In the genomic region with DNA sequence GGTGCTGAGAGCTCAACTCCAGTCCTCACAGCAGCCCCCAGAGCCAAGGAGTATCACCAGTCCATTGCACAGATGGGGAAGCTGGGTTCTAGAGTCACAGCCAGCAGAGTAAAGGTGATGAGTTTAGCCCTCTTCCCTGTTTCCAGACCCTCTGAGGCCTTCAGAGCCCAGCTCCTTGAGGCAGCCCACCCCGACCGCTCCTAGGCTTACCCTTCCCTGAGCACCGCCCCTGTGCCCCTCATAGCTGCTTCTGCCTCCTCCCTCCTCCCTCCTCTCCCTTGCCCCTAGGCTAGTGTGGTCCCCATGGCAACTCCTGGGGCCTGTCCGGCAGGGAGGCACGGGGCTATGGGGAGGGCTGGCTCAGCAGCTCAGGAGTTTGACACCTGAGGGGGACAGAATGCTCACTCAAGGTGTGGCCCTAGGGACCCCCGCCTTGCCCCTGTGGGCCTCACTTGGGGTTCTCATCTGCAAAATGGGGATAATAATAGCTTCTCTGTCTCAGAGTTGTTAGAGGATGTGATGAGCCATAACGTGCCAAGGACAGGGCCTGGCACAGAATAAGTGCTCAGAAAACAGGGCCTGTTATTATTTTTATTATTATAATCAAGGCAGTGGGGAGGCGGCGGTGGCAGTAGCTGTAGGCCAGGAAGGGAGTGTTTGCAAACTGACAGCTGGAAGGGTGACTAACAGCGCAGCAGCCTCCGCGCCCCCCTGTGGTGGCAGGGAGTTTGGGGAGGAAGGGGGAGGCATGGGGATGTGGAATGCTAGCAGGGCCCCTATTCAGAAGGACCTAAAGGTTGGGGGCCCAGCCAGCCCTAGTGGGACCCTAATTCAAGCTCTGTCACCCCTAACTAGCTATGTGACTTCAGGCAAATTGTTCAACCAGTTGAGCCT, we compare ENCODE assay signal across 9 cellular contexts. TPM values are rescaled to one million over a fixed set of nuclear protein-coding genes. Genes with fewer than 3 reads are reported as not detected.
DNase-seq lines count a peak whose midpoint lies in the region; ATAC-seq and TF ChIP-seq lines count a peak whose summit lies in the region.
"Had no signal": no experiment of that assay in that cellular context is flagged by ENCODE, and none has a peak within 500 bp of the region (broad histone marks: within the 10 kb centered on the region; RNA-seq: fewer than 3 reads in every experiment).

No MANE protein-coding gene starts in this region.

- H3K9me3 ChIP-seq in CD4-positive, alpha-beta memory T cell (ENCODE audit: control insufficient read depth in 1 of 2, low read length in 2 of 2), result no peaks in the 10 kb centered on the region
- no peaks in the 10 kb centered on the region for H3K9me3 ChIP-seq in stomach

- TF ChIP-seq CTCF in RWPE1 (conservative IDR thresholded peaks at IDR 0.05; ENCODE audit: low read depth), result no peak
- peak; percentile 68 for TF ChIP-seq CTCF in natural killer cell (IDR thresholded peaks at IDR 0.05)
- peak in 1 of 7 experiments; percentile 26 for TF ChIP-seq CTCF in stomach (IDR thresholded peaks at IDR 0.05)

- no peaks in the 10 kb centered on the region for H3K9me3 Mint-ChIP-seq in CD4-positive, alpha-beta memory T cell
- H3K9me3 Mint-ChIP-seq in natural killer cell, result no peaks in the 10 kb centered on the region

- H3K27me3 Mint-ChIP-seq in CD4-positive, alpha-beta memory T cell, result no peaks in the 10 kb centered on the region
- no peaks in the 10 kb centered on the region for H3K27me3 Mint-ChIP-seq in natural killer cell (ENCODE audit: low read depth in 2 of 2)

- H3K36me3 ChIP-seq in CD4-positive, alpha-beta memory T cell (ENCODE audit: insufficient read depth, low read length), result peaks cover 17% of the 10 kb centered on the region
- peaks cover 0 to 19% (median 6%) of the 10 kb centered on the region in 4 donors for H3K36me3 ChIP-seq in stomach

- CTCF ChIA-PET in CD4-positive, alpha-beta memory T cell (lab: Charles Lee; ENCODE audit: partially characterized antibody), result interaction anchor here (0.6 to 36.4 kb wide), 16 partner anchors 2 to 251 kb away, joined by 3 to 1908 read pairs (median 4); partner anchors contain the start of genes CSK, CYP1A1, LMAN1L and ULK3
- CTCF ChIA-PET in RWPE1 (lab: Yijun Ruan, JAX), result interaction anchor here (0.6 to 2.6 kb wide), 8 partner anchors 9 to 419 kb away, joined by 3 to 12 read pairs (median 5); no protein-coding TSS in a partner anchor

- no peak for TF ChIP-seq EP300 in stomach (IDR thresholded peaks at IDR 0.05)

- intact Hi-C loops in CD4-positive, alpha-beta memory T cell (cut with micrococcal nuclease), result loop anchor here (1.0 kb wide), 2 partner anchors 12 to 22 kb away; no protein-coding TSS in a partner anchor
- intact Hi-C loops in natural killer cell (cut with micrococcal nuclease) (no loop called here), stomach (cut with DNase I; ENCODE audit: low total_unique reads) (no loop called here)

- no peaks in the 10 kb centered on the region for H3K27me3 ChIP-seq in CD4-positive, alpha-beta memory T cell (ENCODE audit: insufficient read depth, low read length)
- no peaks in the 10 kb centered on the region for H3K27me3 ChIP-seq in stomach

- peak; percentile 70 to 83 (median 75) for DNase-seq in CD4-positive, alpha-beta memory T cell
- DNase-seq in RWPE1 (ENCODE audit: low spot score) (no peak), natural killer cell (peak; percentile 72), SHP77 treated with DMSO at 0.1 percent for 48 hours (lab: John Stamatoyannopoulos, UW) (no peak), HuH-7 (ENCODE audit: low spot score) (no peak), stomach (no peak)
- peak; percentile 75 for DNase-seq in activated naive CD4-positive, alpha-beta T cell treated with anti-CD3 and anti-CD28 coated beads, Interleukin-2, amount 50 U/mL, for 16 hours

- H3K4me3 ChIP-seq in CD4-positive, alpha-beta memory T cell (ENCODE audit: low read length in 2 of 2), result peak overlapping the region; percentile 17 to 24
- H3K4me3 ChIP-seq in stomach, result no peak overlapping the region

- POLR2A ChIA-PET in CD4-positive, alpha-beta memory T cell (lab: Charles Lee; ENCODE audit: partially characterized antibody), result interaction anchor here (0.9 to 23.0 kb wide), 14 partner anchors 9 to 659 kb away, joined by 3 to 1342 read pairs (median 4); partner anchors contain the start of genes CLK3, COX5A, CSK and FAM219B
- POLR2A ChIA-PET in RWPE1 (lab: Yijun Ruan, JAX; ENCODE audit: low non-redundant PET), result no interaction called here

- H3K36me3 Mint-ChIP-seq in CD4-positive, alpha-beta memory T cell, result peaks cover 18 to 54% of the 10 kb centered on the region in 2 donors
- H3K36me3 Mint-ChIP-seq in natural killer cell, result no peaks in the 10 kb centered on the region

- H3K4me1 ChIP-seq in CD4-positive, alpha-beta memory T cell (ENCODE audit: insufficient read depth, low read length), result peaks cover 99% of the 10 kb centered on the region
- peaks cover 59 to 95% (median 72%) of the 10 kb centered on the region in 4 donors for H3K4me1 ChIP-seq in stomach

- no peak for TF ChIP-seq POLR2A in stomach (IDR thresholded peaks at IDR 0.05)
- no peak for TF ChIP-seq POLR2A in GM18505 (IDR thresholded peaks at IDR 0.05; ENCODE audit: borderline replicate concordance, extremely low read depth, insufficient read depth, insufficient read length)

- peak overlapping the region; percentile 80 to 95 (median 90) for H3K27ac Mint-ChIP-seq in CD4-positive, alpha-beta memory T cell
- peak overlapping the region; percentile 95 to 100 for H3K27ac Mint-ChIP-seq in natural killer cell

- ATAC-seq in natural killer cell (peak; percentile 52 to 61 (median 55)), GM18505 (IDR thresholded peaks at IDR 0.05; ENCODE audit: unreplicated experiment) (no peak)

- 69 to 77% (median 72%) methylated on average over 11 to 12 of the region's 12 CpGs for WGBS in stomach, 5 donors

- peak overlapping the region; percentile 6 to 96 (median 75) for H3K4me3 Mint-ChIP-seq in CD4-positive, alpha-beta memory T cell
- H3K4me3 Mint-ChIP-seq in natural killer cell, result peak overlapping the region; percentile 81

- H3K27ac ChIP-seq in CD4-positive, alpha-beta memory T cell (ENCODE audit: low read depth, low read length), result peak overlapping the region; percentile 56
- H3K27ac ChIP-seq in RWPE1 (peak overlapping the region; percentile 11), stomach (peak overlapping the region in 2 of 5 donors; percentile 19 to 36)

- peaks cover 61 to 94% (median 77%) of the 10 kb centered on the region in 4 donors for H3K4me1 Mint-ChIP-seq in CD4-positive, alpha-beta memory T cell
- H3K4me1 Mint-ChIP-seq in natural killer cell, result peaks cover 73 to 89% of the 10 kb centered on the region in 2 donors

RNA-seq across cellular contexts. Expression of gene CSK, which starts 11.5 kb away (rescaled TPM):
- total RNA-seq in CD4-positive, alpha-beta memory T cell, result 100 to 1,000 TPM; 234 to 247 TPM
- 100 to 1,000 TPM in 1 of 2 donors, 10 to 100 TPM in 1; 72.5 to 125 TPM for polyA plus RNA-seq in CD4-positive, alpha-beta memory T cell
- total RNA-seq in natural killer cell, result 100 to 1,000 TPM; 282 to 334 (median 287) TPM
- total RNA-seq in stomach, result 10 to 100 TPM; 15.2 to 61.0 (median 20.7) TPM
- polyA plus RNA-seq in stomach, result 10 to 100 TPM; 21.8 to 33.4 (median 26.2) TPM

RNA-seq across cellular contexts. Expression of gene LMAN1L, which starts 19.3 kb away (rescaled TPM):
- under 1 TPM; 0.23 to 0.39 TPM for total RNA-seq in CD4-positive, alpha-beta memory T cell
- polyA plus RNA-seq in CD4-positive, alpha-beta memory T cell, result not detected
- total RNA-seq in natural killer cell (1 to 10 TPM in 1 of 3 donors, under 1 TPM in 2; 0.72 to 1.1 (median 0.94) TPM), stomach (10 to 100 TPM in 1 of 5 donors, 1 to 10 TPM in 1, not detected in 3; 5.9 to 83.5 TPM)
- polyA plus RNA-seq in stomach, result not detected
- total RNA-seq: NCI-H460 had no signal

RNA-seq across cellular contexts. Expression of gene CPLX3, which starts 33.0 kb away (rescaled TPM):
- not detected for total RNA-seq in CD4-positive, alpha-beta memory T cell
- polyA plus RNA-seq in CD4-positive, alpha-beta memory T cell, result not detected
- under 1 TPM in 2 of 3 donors, not detected in 1; 0.16 to 0.93 TPM for total RNA-seq in natural killer cell
- 10 to 100 TPM in 2 of 5 donors, not detected in 3; 37.5 to 57.8 TPM for total RNA-seq in stomach
- polyA plus RNA-seq in stomach, result 1 to 10 TPM in 1 of 3 donors, under 1 TPM in 1, not detected in 1; 0.61 to 1.4 TPM

RNA-seq across cellular contexts. Expression of gene CYP1A2, which starts 44.7 kb away (rescaled TPM):
- not detected for total RNA-seq in CD4-positive, alpha-beta memory T cell
- not detected for polyA plus RNA-seq in CD4-positive, alpha-beta memory T cell
- total RNA-seq in natural killer cell, result not detected
- total RNA-seq in stomach, result not detected
- polyA plus RNA-seq in stomach, result not detected
- total RNA-seq: NCI-H460 had no signal

RNA-seq across cellular contexts. Expression of gene ULK3, which starts 49.6 kb away (rescaled TPM):
- total RNA-seq in CD4-positive, alpha-beta memory T cell, result 10 to 100 TPM; 84.9 to 88.3 TPM
- 10 to 100 TPM; 33.6 to 38.5 TPM for polyA plus RNA-seq in CD4-positive, alpha-beta memory T cell
- total RNA-seq in natural killer cell (10 to 100 TPM; 54.8 to 75.1 (median 64.7) TPM), stomach (100 to 1,000 TPM in 2 of 5 donors, 10 to 100 TPM in 3; 25.0 to 251 (median 50.7) TPM)
- polyA plus RNA-seq in stomach, result 10 to 100 TPM; 19.4 to 42.4 (median 24.0) TPM

Comparison
In these comparisons a context has a peak if more than half of its experiments do, and no peak if none do; other contexts are left out.
1. DNase-seq: peak in CD4-positive, alpha-beta memory T cell (5 of 5), activated naive CD4-positive, alpha-beta T cell treated with anti-CD3 and anti-CD28 coated beads, Interleukin-2, amount 50 U/mL, for 16 hours (single experiment) and natural killer cell (single experiment); none in RWPE1 (single experiment), SHP77 treated with DMSO at 0.1 percent for 48 hours (single experiment), HuH-7 (single experiment) and stomach (single experiment).
2. H3K4me3 ChIP-seq: peak in CD4-positive, alpha-beta memory T cell (2 of 2); none in stomach (0 of 4).